ENCODE assay signal across 19 cellular contexts in genomic region chr20:4905195-4905594, GRCh38.
DNase-seq lines count a peak whose midpoint lies in the region; TF ChIP-seq lines count a peak whose summit lies in the region.
"Had no signal": no experiment of that assay in that cellular context is flagged by ENCODE, and none has a peak within 500 bp of the region (broad histone marks: within the 10 kb centered on the region; RNA-seq: fewer than 3 reads in every experiment).

No MANE protein-coding gene starts in this region.

- H3K27ac ChIP-seq in HEK293 (ENCODE audit: extremely low read depth, low read depth, low read length) (no peak overlapping the region), PC-9 (peak overlapping the region; percentile 34; the same call in 1 of the 2 replicates), endodermal cell (ENCODE audit: low read depth, low read length) (no peak overlapping the region)
- H3K27ac ChIP-seq: BLaER1 treated with 17β-estradiol and CSF1 and Interleukin-3, amounts not matched to agents 10 nM and 100 nM; HL-60 had no signal

- H3K4me3 Mint-ChIP-seq in endodermal cell = no peak overlapping the region
- H3K4me3 Mint-ChIP-seq in nephron = no peak overlapping the region
- H3K4me3 Mint-ChIP-seq: B cell; CD8-positive, alpha-beta T cell; GM23338; HFFc6 had no signal

- H3K36me3 ChIP-seq in HEK293 (ENCODE audit: control insufficient read depth in 2 of 2, insufficient read depth in 1 of 2, low read length in 2 of 2) (peaks cover 5 to 45% of the 10 kb centered on the region in 2 experiments; a peak in 2 of 3 replicates), PC-9 (ENCODE audit: low read depth) (no peaks in the 10 kb centered on the region; the same call in 1 of the 2 replicates), endodermal cell (ENCODE audit: control insufficient read depth, insufficient read depth, low read length) (peaks cover 12% of the 10 kb centered on the region)

- TF ChIP-seq CTCF in HEK293 (tag by site-specific recombination; IDR thresholded peaks at IDR 0.05) (no peak), PC-9 (conservative IDR thresholded peaks at IDR 0.05) (no peak), endodermal cell (conservative IDR thresholded peaks at IDR 0.05) (no peak), nephron (IDR thresholded peaks at IDR 0.05; ENCODE audit: unreplicated experiment in 3 of 3) (no peak)

- H3K9me3 Mint-ChIP-seq in endodermal cell (peaks cover 25% of the 10 kb centered on the region), nephron (no peaks in the 10 kb centered on the region)
- H3K9me3 Mint-ChIP-seq: CD8-positive, alpha-beta T cell; HFFc6; IgD-negative memory B cell had no signal

- no peak overlapping the region for H2AFZ ChIP-seq in PC-9
- H2AFZ ChIP-seq: GM23338 had no signal

- peaks cover 25% of the 10 kb centered on the region for H3K36me3 Mint-ChIP-seq in endodermal cell (ENCODE audit: low read depth)
- H3K36me3 Mint-ChIP-seq in nephron (ENCODE audit: low read depth) = peaks cover 25% of the 10 kb centered on the region

- no peaks in the 10 kb centered on the region; the same call in 1 of the 2 replicates for H4K20me1 ChIP-seq in PC-9 (ENCODE audit: insufficient read depth)

- DNase-seq in PC-9 (no peak), endodermal cell (peak; percentile 7), hypothalamus (lab: John Stamatoyannopoulos, UW) (no peak), NCI-H128 (lab: John Stamatoyannopoulos, UW; ENCODE audit: unreplicated experiment) (no peak), SHP77 (lab: John Stamatoyannopoulos, UW) (no peak)
- no peak for DNase-seq in effector CD4-positive, alpha-beta T cell
- DNase-seq: Calu3; CD8-positive, alpha-beta T cell; DMS79 treated with DMSO at 0.1 percent for 48 hours; GF-D8; HCEC 1CT; HFFc6 had no signal

- no peak overlapping the region for H3K9ac ChIP-seq in endodermal cell (ENCODE audit: extremely low read depth, low read length, poor library complexity, severe bottlenecking)
- H3K9ac ChIP-seq: BLaER1 treated with 17β-estradiol and CSF1 and Interleukin-3, amounts not matched to agents 10 nM and 100 nM had no signal

- H3K9me2 ChIP-seq in PC-9 (ENCODE audit: insufficient read depth) = no peaks in the 10 kb centered on the region

- H3F3A ChIP-seq in PC-9 (ENCODE audit: insufficient read depth, low read depth) = peaks cover 20% of the 10 kb centered on the region

- peaks cover 15% of the 10 kb centered on the region; the same call in 1 of the 2 replicates for H3K79me2 ChIP-seq in PC-9 (ENCODE audit: low read depth)

- H3K27ac Mint-ChIP-seq in endodermal cell (no peak overlapping the region), nephron (peak overlapping the region in 2 of 3 experiments; percentile 71 to 86)
- H3K27ac Mint-ChIP-seq: B cell; CD8-positive, alpha-beta T cell; GM23338; HFFc6 had no signal

- H3K4me1 ChIP-seq in HEK293 (ENCODE audit: control insufficient read depth, insufficient read depth, low read length) (peaks cover 7% of the 10 kb centered on the region), PC-9 (replicated peaks; ENCODE audit: insufficient read depth) (peaks cover 30% of the 10 kb centered on the region), endodermal cell (ENCODE audit: control insufficient read depth, insufficient read depth, low read length) (no peaks in the 10 kb centered on the region)

- H3K4me1 Mint-ChIP-seq in endodermal cell = peaks cover 11% of the 10 kb centered on the region
- peaks cover 29% of the 10 kb centered on the region for H3K4me1 Mint-ChIP-seq in nephron
- H3K4me1 Mint-ChIP-seq: B cell had no signal

- no peaks in the 10 kb centered on the region for H3K27me3 Mint-ChIP-seq in endodermal cell (ENCODE audit: insufficient read depth)
- no peaks in the 10 kb centered on the region for H3K27me3 Mint-ChIP-seq in nephron (ENCODE audit: low read depth)
- H3K27me3 Mint-ChIP-seq: B cell, IgD-negative memory B cell had no signal

- POLR2A ChIA-PET in HEK293 (lab: Yijun Ruan, JAX) (no interaction called here), PC-9 (lab: Charles Lee; ENCODE audit: unreplicated experiment) (no interaction called here)

- 93 to 100% methylated on average over 3 to 4 of the region's 4 CpGs for WGBS in endodermal cell (ENCODE audit: insufficient coverage in 1 of 2, insufficient read length in 1 of 2), 2 experiments

- intact Hi-C loops in PC-9 (cut with micrococcal nuclease; ENCODE audit: unreplicated experiment) = no loop called here

- no peaks in the 10 kb centered on the region for H3K27me3 ChIP-seq in PC-9 (ENCODE audit: insufficient read depth, low read depth)
- no peaks in the 10 kb centered on the region for H3K27me3 ChIP-seq in endodermal cell (ENCODE audit: control insufficient read depth, insufficient read depth, low read length, poor library complexity, severe bottlenecking)
- H3K27me3 ChIP-seq: BLaER1 treated with 17β-estradiol and CSF1 and Interleukin-3, amounts not matched to agents 10 nM and 100 nM had no signal

- BruUV-seq in PC-9 (replicated peaks; lab: Mats Ljungman, UMichigan) = no TSS peak

- CTCF ChIA-PET in HEK293 (lab: Yijun Ruan, JAX) = no interaction called here
- CTCF ChIA-PET in PC-9 (lab: Charles Lee) = interaction anchor here (0.6 kb wide), 2 partner anchors 51 to 304 kb away, joined by 6 to 14 read pairs; no protein-coding TSS in a partner anchor

- H3K4me3 ChIP-seq in HEK293 (ENCODE audit: low read depth, low read length) (no peak overlapping the region), PC-9 (no peak overlapping the region), endodermal cell (ENCODE audit: low read length) (no peak overlapping the region)
- H3K4me3 ChIP-seq: BLaER1 treated with 17β-estradiol and CSF1 and Interleukin-3, amounts not matched to agents 10 nM and 100 nM; GM23338 had no signal

- no peak overlapping the region for H3K4me2 ChIP-seq in PC-9
- H3K4me2 ChIP-seq: BLaER1 treated with 17β-estradiol and CSF1 and Interleukin-3, amounts not matched to agents 10 nM and 100 nM; GM23338 had no signal

- H3K9me3 ChIP-seq in HEK293 (ENCODE audit: control insufficient read depth, insufficient read depth, low read depth, low read length) (no peaks in the 10 kb centered on the region; the same call in 1 of the 2 replicates), PC-9 (ENCODE audit: insufficient read depth, low read depth) (no peaks in the 10 kb centered on the region), endodermal cell (ENCODE audit: control insufficient read depth, low read length) (peaks cover 26% of the 10 kb centered on the region)

TF ChIP-seq in HEK293, 187 proteins besides CTCF, POLR2A, EP300 and RAD21:
- no peak for TF ChIP-seq ZNF555 (tag by site-specific recombination; conservative IDR thresholded peaks at IDR 0.05)
- TF ChIP-seq PRDM6 (tag by site-specific recombination; IDR thresholded peaks at IDR 0.05) = 0 out of 2 replicates have a peak, but pooled peaks have one; percentile 30
